Comparison of ENCODE assay signal across 11 cellular contexts in genomic region chr2:42045956-42046748, GRCh38. TPM values are rescaled to one million over a fixed set of nuclear protein-coding genes. Genes with fewer than 3 reads are reported as not detected.
DNase-seq lines count a peak whose midpoint lies in the region; TF ChIP-seq lines count a peak whose summit lies in the region.
"Had no signal": no experiment of that assay in that cellular context is flagged by ENCODE, and none has a peak within 500 bp of the region (broad histone marks: within the 10 kb centered on the region; RNA-seq: fewer than 3 reads in every experiment).

No MANE protein-coding gene starts in this region.

- H3K4me3 ChIP-seq in Caco-2 (ENCODE audit: low read depth, low read length), result no peak overlapping the region

- H3K27me3 Mint-ChIP-seq in Caco-2 (ENCODE audit: insufficient read depth, unreplicated experiment), result no peaks in the 10 kb centered on the region
- no peaks in the 10 kb centered on the region for H3K27me3 Mint-ChIP-seq in osteocyte (ENCODE audit: unreplicated experiment)

- H3K36me3 Mint-ChIP-seq in Caco-2 (ENCODE audit: insufficient read depth, unreplicated experiment) (peaks cover 34% of the 10 kb centered on the region), osteocyte (ENCODE audit: unreplicated experiment) (no peaks in the 10 kb centered on the region)

- DNase-seq in Caco-2 (no peak), NCI-H2171 treated with DMSO at 0.1 percent for 48 hours (lab: John Stamatoyannopoulos, UW) (peak; percentile 84), ecto neural progenitor cell (ENCODE audit: low spot score) (peak; percentile 63), osteocyte (ENCODE audit: extremely low spot score, unreplicated experiment) (no peak), pons (ENCODE audit: low spot score) (no peak), kidney glomerular epithelial cell (lab: John Stamatoyannopoulos, UW) (no peak), hepatic stellate cell (ENCODE audit: low spot score) (no peak), GM10266 (ENCODE audit: extremely low spot score) (no peak)
- DNase-seq: activated CD8-positive, alpha-beta T cell treated with anti-CD3 and anti-CD28 coated beads for 36 hours; NCI-H2107; occipital lobe had no signal

- POLR2A ChIA-PET in Caco-2 (lab: Charles Lee), result interaction anchor here (0.6 to 1.6 kb wide), 2 partner anchors 10 to 29 kb away, joined by 3 to 4 read pairs; no protein-coding TSS in a partner anchor

- CTCF ChIA-PET in Caco-2 (lab: Charles Lee), result interaction anchor here (0.5 to 0.8 kb wide), 4 partner anchors 37 to 194 kb away, joined by 3 to 5 read pairs (median 3); no protein-coding TSS in a partner anchor

- H3K9me3 Mint-ChIP-seq in Caco-2 (ENCODE audit: unreplicated experiment), result no peaks in the 10 kb centered on the region
- H3K9me3 Mint-ChIP-seq in osteocyte (ENCODE audit: unreplicated experiment), result no peaks in the 10 kb centered on the region
- H3K9me3 Mint-ChIP-seq: activated CD8-positive, alpha-beta T cell treated with anti-CD3 and anti-CD28 coated beads for 36 hours had no signal

- no peaks in the 10 kb centered on the region for H3K27me3 ChIP-seq in Caco-2 (replicated peaks; ENCODE audit: control insufficient read depth, insufficient read depth, low read length)

- H3K36me3 ChIP-seq in Caco-2 (ENCODE audit: control insufficient read depth, insufficient read depth, low read length), result no peaks in the 10 kb centered on the region

- H3K4me3 Mint-ChIP-seq in Caco-2 (ENCODE audit: unreplicated experiment), result peak overlapping the region; percentile 72
- peak overlapping the region; percentile 57 for H3K4me3 Mint-ChIP-seq in osteocyte (ENCODE audit: unreplicated experiment)

- H3K4me1 ChIP-seq in Caco-2, result peaks cover 24% of the 10 kb centered on the region

- BruUV-seq in Caco-2 (replicated peaks; lab: Mats Ljungman, UMichigan), result no TSS peak

- H3K9me3 ChIP-seq in Caco-2, result no peaks in the 10 kb centered on the region

- TF ChIP-seq CTCF in Caco-2 (IDR thresholded peaks at IDR 0.05; ENCODE audit: insufficient read depth in 1 of 2, low read depth in 1 of 2, low read length in 1 of 2, severe bottlenecking in 1 of 2, unreplicated experiment in 1 of 2), result no peak
- TF ChIP-seq CTCF in osteocyte (IDR thresholded peaks at IDR 0.05), result no peak
- TF ChIP-seq CTCF in GM10266 (IDR thresholded peaks at IDR 0.05; ENCODE audit: control insufficient read depth, insufficient read depth, low read depth, missing control alignments), result no peak

- intact Hi-C loops in Caco-2 (cut with micrococcal nuclease; ENCODE audit: unreplicated experiment), result no loop called here

- no peak overlapping the region for H3K27ac Mint-ChIP-seq in Caco-2 (ENCODE audit: unreplicated experiment)
- no peak overlapping the region for H3K27ac Mint-ChIP-seq in osteocyte (ENCODE audit: unreplicated experiment)
- H3K27ac Mint-ChIP-seq: activated CD8-positive, alpha-beta T cell treated with anti-CD3 and anti-CD28 coated beads for 36 hours had no signal

- no peaks in the 10 kb centered on the region for H3K4me1 Mint-ChIP-seq in Caco-2 (ENCODE audit: low read depth, unreplicated experiment)
- H3K4me1 Mint-ChIP-seq in osteocyte (ENCODE audit: unreplicated experiment), result peaks cover 32% of the 10 kb centered on the region

RNA-seq across cellular contexts. Expression of gene PKDCC, which starts 1.7 kb away (rescaled TPM):
- total RNA-seq in Caco-2 (2022), result 322 and 339 TPM in 2 replicates
- 37.1 and 42.2 TPM in 2 replicates for total RNA-seq in osteocyte
- total RNA-seq: activated CD8-positive, alpha-beta T cell treated with anti-CD3 and anti-CD28 coated beads for 36 hours had no signal

Comparison
In these comparisons a context has a peak if more than half of its experiments do, and no peak if none do; other contexts are left out.
1. DNase-seq: peak in NCI-H2171 treated with DMSO at 0.1 percent for 48 hours (single experiment) and ecto neural progenitor cell (single experiment); none in Caco-2 (0 of 2), osteocyte (single experiment), pons (single experiment), kidney glomerular epithelial cell (single experiment), hepatic stellate cell (single experiment) and GM10266 (single experiment).